Comparison of ENCODE assay signal across 32 cellular contexts in the genomic region with DNA sequence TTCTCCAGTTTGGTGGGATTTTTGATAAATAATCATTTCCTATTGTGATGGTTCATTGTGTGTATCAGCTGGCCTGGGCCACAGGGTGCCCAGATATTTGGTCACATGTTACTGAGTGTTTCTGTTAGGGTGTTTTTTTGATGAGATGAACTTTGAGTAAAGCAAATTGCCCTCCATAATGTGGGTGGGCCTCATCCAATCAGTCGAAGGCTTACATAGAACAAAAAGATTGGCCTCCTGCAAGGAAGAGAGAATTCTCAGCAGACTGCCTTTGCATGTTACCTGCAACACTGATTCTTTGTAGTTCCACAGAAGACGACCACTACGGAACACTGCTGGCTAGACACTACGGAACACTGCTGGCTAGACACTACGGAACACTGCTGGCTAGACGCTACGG.
"Had no signal": no experiment of that assay in that cellular context is flagged by ENCODE, and none has a peak within 500 bp of the region (broad histone marks: within the 10 kb centered on the region; RNA-seq: fewer than 3 reads in every experiment).

No MANE protein-coding gene starts in this region.

- H3K9me3 ChIP-seq: adrenal gland, ascending aorta, body of pancreas, breast epithelium had no signal

- DNase-seq: activated effector memory CD4-positive, alpha-beta T cell treated with anti-CD3 and anti-CD28 coated beads, Interleukin-2, amount 50 U/mL, for 16 hours; activated effector memory CD4-positive, alpha-beta T cell treated with Interleukin-2 at 50 U/mL for 16 hours; activated gamma-delta T cell; activated gamma-delta T cell treated with Interleukin-2 at 50 U/mL for 16 hours; activated naive CD4-positive, alpha-beta T cell; activated naive CD4-positive, alpha-beta T cell treated with anti-CD3 and anti-CD28 coated beads for 36 hours; activated naive CD4-positive, alpha-beta T cell treated with anti-CD3 and anti-CD28 coated beads, Interleukin-2, amount 10 ng/mL, durations not matched to agents 7 days and 5 days; activated naive CD4-positive, alpha-beta T cell treated with anti-CD3 and anti-CD28 coated beads, Interleukin-2, amount 50 U/mL, for 16 hours; activated naive CD4-positive, alpha-beta T cell treated with Interleukin-2 at 50 U/mL for 16 hours; activated naive CD8-positive, alpha-beta T cell treated with anti-CD3 and anti-CD28 coated beads for 36 hours; activated naive CD8-positive, alpha-beta T cell treated with anti-CD3 and anti-CD28 coated beads, Interleukin-2, amount 10 ng/mL, durations not matched to agents 7 days and 5 days; activated naive CD8-positive, alpha-beta T cell treated with anti-CD3 and anti-CD28 coated beads, Interleukin-2, amount 50 U/mL, for 24 hours; activated T-cell treated with anti-CD3 and anti-CD28 coated beads, Interleukin-2, amount 50 U/mL, for 24 hours; activated T-cell treated with anti-CD3 and anti-CD28 coated beads, Interleukin-2, amount 50 U/mL, for 4 hours; activated T-cell treated with anti-CD3 and anti-CD28 coated beads, Interleukin-2, amount 50 U/mL, for 48 hours; activated T-cell treated with anti-CD3 and anti-CD28 coated beads, Interleukin-2, amount 50 U/mL, for 72 hours; adrenal gland; amniotic stem cell; amygdala; anterior cingulate cortex; body of pancreas; brain microvascular endothelial cell; caudate nucleus; central memory CD4-positive, alpha-beta T cell; cerebellar nuclear complex had no signal

- ATAC-seq: activated naive CD4-positive, alpha-beta T cell treated with anti-CD3 and anti-CD28 coated beads, Interleukin-2, amount 50 U/mL, for 72 hours; activated naive CD8-positive, alpha-beta T cell treated with anti-CD3 and anti-CD28 coated beads, Interleukin-2, amount 50 U/mL, for 24 hours; activated T-cell treated with anti-CD3 and anti-CD28 coated beads, Interleukin-2, amount 50 U/mL, for 4 hours; activated T-cell treated with anti-CD3 and anti-CD28 coated beads, Interleukin-2, amount 50 U/mL, for 72 hours; activated T-helper 17 cell treated with anti-CD3 and anti-CD28 coated beads, Interleukin-2, amount 50 U/mL, for 72 hours; body of pancreas had no signal

- H3K36me3 ChIP-seq: adrenal gland, ascending aorta, brain microvascular endothelial cell, breast epithelium, cardiac muscle cell had no signal

- H3K4me1 ChIP-seq: adrenal gland, ascending aorta, body of pancreas, breast epithelium had no signal

- H3K27me3 ChIP-seq: adrenal gland, ascending aorta, body of pancreas, brain microvascular endothelial cell, breast epithelium had no signal

- H3K4me3 ChIP-seq: adrenal gland, ascending aorta, body of pancreas, breast epithelium, cardiac muscle cell had no signal

- H3K27ac ChIP-seq: adrenal gland, ascending aorta, body of pancreas, brain microvascular endothelial cell, breast epithelium, cardiac muscle cell had no signal

- FAIRE-seq: astrocyte, bronchial epithelial cell had no signal
